9 cellular contexts compared by ENCODE assay signal in the genomic region with DNA sequence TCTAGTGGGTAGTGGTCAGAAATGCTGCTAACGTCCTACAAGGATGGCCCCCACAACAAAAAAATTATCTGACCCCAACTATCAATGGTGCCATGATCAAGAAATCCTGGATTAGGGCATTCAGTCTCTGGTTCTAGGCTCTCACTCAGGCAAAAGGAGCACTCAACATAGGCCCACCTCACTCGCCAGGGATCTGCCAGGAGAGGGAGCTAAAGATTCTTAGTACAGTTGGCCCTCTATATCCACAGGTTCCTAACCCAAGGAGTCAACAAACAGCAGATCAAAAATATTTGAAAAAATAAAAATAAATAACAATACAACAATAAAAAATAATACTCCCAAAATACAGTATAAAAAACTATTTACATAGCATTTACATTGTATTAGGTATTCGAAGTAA.
DNase-seq lines count a peak whose midpoint lies in the region; ATAC-seq, FAIRE-seq and TF ChIP-seq lines count a peak whose summit lies in the region.
"Had no signal": no experiment of that assay in that cellular context is flagged by ENCODE, and none has a peak within 500 bp of the region (broad histone marks: within the 10 kb centered on the region; RNA-seq: fewer than 3 reads in every experiment).

No MANE protein-coding gene starts in this region.

- H3K79me2 ChIP-seq in KMS-11 (ENCODE audit: insufficient read depth, low read depth) = no peaks in the 10 kb centered on the region

- peak; percentile 57 for TF ChIP-seq CTCF in KMS-11 (conservative IDR thresholded peaks at IDR 0.05; ENCODE audit: low read depth, low read length)

- no peak overlapping the region for H2AFZ ChIP-seq in KMS-11 (ENCODE audit: low read depth)

- no peaks in the 10 kb centered on the region for H3K36me3 ChIP-seq in KMS-11 (ENCODE audit: insufficient read depth)

- H3K27ac ChIP-seq in KMS-11 = no peak overlapping the region
- H3K27ac ChIP-seq: BLaER1 treated with 17β-estradiol and CSF1 and Interleukin-3, amounts not matched to agents 10 nM and 100 nM had no signal

- H3K9ac ChIP-seq in KMS-11 = no peak overlapping the region
- H3K9ac ChIP-seq: BLaER1 treated with 17β-estradiol and CSF1 and Interleukin-3, amounts not matched to agents 10 nM and 100 nM had no signal

- H3K4me3 ChIP-seq in KMS-11 (IDR thresholded peaks at IDR 0.05; ENCODE audit: insufficient read depth, low read depth, low read length) = no peak overlapping the region
- H3K4me3 ChIP-seq: BLaER1 treated with 17β-estradiol and CSF1 and Interleukin-3, amounts not matched to agents 10 nM and 100 nM had no signal

- DNase-seq in NCI-H146 (lab: John Stamatoyannopoulos, UW) (peak; percentile 7), NCI-H146 treated with DMSO at 0.1 percent for 48 hours (lab: John Stamatoyannopoulos, UW; ENCODE audit: unreplicated experiment) (no peak), iPS-NIHi11 (ENCODE audit: low spot score) (peak; percentile 56), NCI-H2081 treated with DMSO at 0.1 percent for 48 hours (lab: John Stamatoyannopoulos, UW) (no peak)

- H3K27me3 ChIP-seq in KMS-11 (ENCODE audit: insufficient read depth, low read depth) = no peaks in the 10 kb centered on the region
- H3K27me3 ChIP-seq: BLaER1 treated with 17β-estradiol and CSF1 and Interleukin-3, amounts not matched to agents 10 nM and 100 nM had no signal

- H4K20me1 ChIP-seq in KMS-11 (ENCODE audit: insufficient read depth) = no peaks in the 10 kb centered on the region
- H4K20me1 ChIP-seq: BLaER1 treated with 17β-estradiol and CSF1 and Interleukin-3, amounts not matched to agents 10 nM and 100 nM had no signal

- H3K4me2 ChIP-seq in KMS-11 = no peak overlapping the region
- H3K4me2 ChIP-seq: BLaER1 treated with 17β-estradiol and CSF1 and Interleukin-3, amounts not matched to agents 10 nM and 100 nM had no signal

- no peaks in the 10 kb centered on the region for H3K4me1 ChIP-seq in KMS-11 (ENCODE audit: low read depth, poor library complexity, severe bottlenecking)
- H3K4me1 ChIP-seq: BLaER1 treated with 17β-estradiol and CSF1 and Interleukin-3, amounts not matched to agents 10 nM and 100 nM had no signal

- peak; percentile 90 for FAIRE-seq in TTC549 (lab: Jason Lieb, UNC)

- ATAC-seq in HG02870 (IDR thresholded peaks at IDR 0.05; ENCODE audit: unreplicated experiment) (no peak), GM21526 (IDR thresholded peaks at IDR 0.05; ENCODE audit: low FRiP score, unreplicated experiment) (no peak)

Comparison
In these comparisons a context has a peak if more than half of its experiments do, and no peak if none do; other contexts are left out.
1. DNase-seq: peak in NCI-H146 (single experiment) and iPS-NIHi11 (single experiment); none in NCI-H146 treated with DMSO at 0.1 percent for 48 hours (single experiment) and NCI-H2081 treated with DMSO at 0.1 percent for 48 hours (single experiment).